Comparison of ENCODE assay signal across 2 cellular contexts in genomic region chr17:61253937-61254677, GRCh38.
TF ChIP-seq lines count a peak whose summit lies in the region.

No MANE protein-coding gene starts in this region.

TF ChIP-seq in SK-N-SH, 30 proteins besides CTCF, POLR2A, EP300 and RAD21 (continued from another document):
- TF ChIP-seq SMC3 (IDR thresholded peaks at IDR 0.05; ENCODE audit: low read depth, low read length) (no peak), POLR2AphosphoS5 (IDR thresholded peaks at IDR 0.05; ENCODE audit: low read depth, low read length) (no peak), PBX3 (IDR thresholded peaks at IDR 0.05) (no peak), REST (IDR thresholded peaks at IDR 0.05; ENCODE audit: low read depth, low read length) (no peak), CHD2 (IDR thresholded peaks at IDR 0.05; ENCODE audit: low read length, partially characterized antibody) (no peak), FOXJ3 (CRISPR knock-in tag; IDR thresholded peaks at IDR 0.05) (no peak)

TF ChIP-seq in SK-N-SH treated with all-trans-retinoic acid at 6 μM for 48 hours, 23 proteins besides CTCF, POLR2A, EP300 and RAD21 (continued from another document):
- no peak for TF ChIP-seq RARB (CRISPR knock-in tag; IDR thresholded peaks at IDR 0.05)
- TF ChIP-seq GLIS3 (CRISPR knock-in tag; IDR thresholded peaks at IDR 0.05), result no peak
- no peak for TF ChIP-seq ZC3H10 (CRISPR knock-in tag; IDR thresholded peaks at IDR 0.05)
- TF ChIP-seq CREB5 (CRISPR knock-in tag; IDR thresholded peaks at IDR 0.05; ENCODE audit: low read depth), result no peak
- TF ChIP-seq ZNF70 (CRISPR knock-in tag; IDR thresholded peaks at IDR 0.05), result no peak
- no peak for TF ChIP-seq ISL1 (CRISPR knock-in tag; IDR thresholded peaks at IDR 0.05)
- no peak for TF ChIP-seq ZFP3 (CRISPR knock-in tag; IDR thresholded peaks at IDR 0.05)
- no peak for TF ChIP-seq TSHZ2 (CRISPR knock-in tag; IDR thresholded peaks at IDR 0.05)
- TF ChIP-seq ZNF8 (CRISPR knock-in tag; IDR thresholded peaks at IDR 0.05), result no peak
- TF ChIP-seq ARNTL (CRISPR knock-in tag; IDR thresholded peaks at IDR 0.05; ENCODE audit: borderline replicate concordance, low read depth), result no peak
- no peak for TF ChIP-seq TOX (CRISPR knock-in tag; IDR thresholded peaks at IDR 0.05; ENCODE audit: borderline replicate concordance)
